1 cellular context compared by ENCODE assay signal in genomic region chr5:94698189-94698588, GRCh38.
TF ChIP-seq lines count a peak whose summit lies in the region.

No MANE protein-coding gene starts in this region.

TF ChIP-seq in GM23338, 12 proteins besides CTCF, POLR2A, EP300 and RAD21 (continued from another document):
- TF ChIP-seq, protein P1, sequence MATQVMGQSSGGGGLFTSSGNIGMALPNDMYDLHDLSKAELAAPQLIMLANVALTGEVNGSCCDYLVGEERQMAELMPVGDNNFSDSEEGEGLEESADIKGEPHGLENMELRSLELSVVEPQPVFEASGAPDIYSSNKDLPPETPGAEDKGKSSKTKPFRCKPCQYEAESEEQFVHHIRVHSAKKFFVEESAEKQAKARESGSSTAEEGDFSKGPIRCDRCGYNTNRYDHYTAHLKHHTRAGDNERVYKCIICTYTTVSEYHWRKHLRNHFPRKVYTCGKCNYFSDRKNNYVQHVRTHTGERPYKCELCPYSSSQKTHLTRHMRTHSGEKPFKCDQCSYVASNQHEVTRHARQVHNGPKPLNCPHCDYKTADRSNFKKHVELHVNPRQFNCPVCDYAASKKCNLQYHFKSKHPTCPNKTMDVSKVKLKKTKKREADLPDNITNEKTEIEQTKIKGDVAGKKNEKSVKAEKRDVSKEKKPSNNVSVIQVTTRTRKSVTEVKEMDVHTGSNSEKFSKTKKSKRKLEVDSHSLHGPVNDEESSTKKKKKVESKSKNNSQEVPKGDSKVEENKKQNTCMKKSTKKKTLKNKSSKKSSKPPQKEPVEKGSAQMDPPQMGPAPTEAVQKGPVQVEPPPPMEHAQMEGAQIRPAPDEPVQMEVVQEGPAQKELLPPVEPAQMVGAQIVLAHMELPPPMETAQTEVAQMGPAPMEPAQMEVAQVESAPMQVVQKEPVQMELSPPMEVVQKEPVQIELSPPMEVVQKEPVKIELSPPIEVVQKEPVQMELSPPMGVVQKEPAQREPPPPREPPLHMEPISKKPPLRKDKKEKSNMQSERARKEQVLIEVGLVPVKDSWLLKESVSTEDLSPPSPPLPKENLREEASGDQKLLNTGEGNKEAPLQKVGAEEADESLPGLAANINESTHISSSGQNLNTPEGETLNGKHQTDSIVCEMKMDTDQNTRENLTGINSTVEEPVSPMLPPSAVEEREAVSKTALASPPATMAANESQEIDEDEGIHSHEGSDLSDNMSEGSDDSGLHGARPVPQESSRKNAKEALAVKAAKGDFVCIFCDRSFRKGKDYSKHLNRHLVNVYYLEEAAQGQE (IDR thresholded peaks at IDR 0.05; ENCODE audit: unreplicated experiment), result no peak
